Comparison of ENCODE assay signal across 14 cellular contexts in the genomic region with DNA sequence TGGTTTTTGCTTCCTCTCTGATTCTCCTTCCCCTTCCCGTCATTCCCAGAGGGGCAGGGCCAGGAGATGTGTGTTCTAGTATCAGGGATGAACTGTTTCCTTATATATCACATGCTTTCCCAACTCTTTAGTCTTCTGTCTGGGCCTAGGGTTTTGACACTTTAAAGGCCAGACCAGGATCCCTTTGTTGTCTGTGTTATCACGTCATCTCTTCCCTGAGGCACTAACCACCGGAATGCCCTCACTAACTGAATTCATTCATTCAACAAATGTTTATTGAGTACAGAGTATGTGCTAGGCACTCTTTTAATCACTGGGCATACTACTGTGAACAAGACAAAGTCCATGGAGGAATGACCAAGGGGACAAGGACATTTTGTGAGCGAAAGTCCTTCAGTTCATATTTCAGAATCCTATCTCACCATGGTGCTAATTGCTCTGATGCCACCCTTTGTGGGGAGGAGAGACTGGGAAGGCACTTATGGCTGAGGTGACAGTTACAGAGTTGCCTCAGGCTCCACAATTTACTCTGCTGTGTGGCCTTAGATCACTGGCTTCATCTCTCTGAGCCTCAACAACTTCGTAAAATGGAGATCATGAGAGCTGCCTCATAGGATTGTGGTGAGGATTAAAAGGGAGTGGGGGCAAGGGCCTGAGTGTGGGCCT. TPM values are rescaled to one million over a fixed set of nuclear protein-coding genes. Genes with fewer than 3 reads are reported as not detected.
DNase-seq lines count a peak whose midpoint lies in the region; ATAC-seq and TF ChIP-seq lines count a peak whose summit lies in the region.
"Had no signal": no experiment of that assay in that cellular context is flagged by ENCODE, and none has a peak within 500 bp of the region (broad histone marks: within the 10 kb centered on the region; RNA-seq: fewer than 3 reads in every experiment).

No MANE protein-coding gene starts in this region.

- intact Hi-C loops in transverse colon (cut with DNase I; ENCODE audit: low total_unique reads) = no loop called here

- DNase-seq in AG10803 (ENCODE audit: low read depth) (peak; percentile 35), HPDE6-E6E7 (ENCODE audit: extremely low spot score) (peak; percentile 46), T1000 (lab: John Stamatoyannopoulos, UW) (peak; percentile 34), islet precursor cell (peak; percentile 94), T-helper 9 cell (no peak), transverse colon (no peak), brain microvascular endothelial cell (no peak)
- DNase-seq: activated CD8-positive, alpha-beta memory T cell treated with anti-CD3 and anti-CD28 coated beads for 24 hours; AML-193; DND-41; MM.1S; NCI-H2227 treated with DMSO at 0.1 percent for 48 hours; stimulated activated naive CD4-positive, alpha-beta T cell treated with Interleukin-2 at 50 U/mL for 16 hours had no signal

- TF ChIP-seq CTCF in AG10803 (conservative IDR thresholded peaks at IDR 0.05; ENCODE audit: low read length) (no peak), transverse colon (IDR thresholded peaks at IDR 0.05) (no peak), brain microvascular endothelial cell (IDR thresholded peaks at IDR 0.05; ENCODE audit: low read depth, low read length, missing control alignments) (no peak)

- H3K27me3 ChIP-seq in transverse colon (no peaks in the 10 kb centered on the region), brain microvascular endothelial cell (replicated peaks) (no peaks in the 10 kb centered on the region)

- H3K4me1 ChIP-seq in transverse colon = no peaks in the 10 kb centered on the region

- H3K9me3 ChIP-seq in transverse colon = no peaks in the 10 kb centered on the region

- no peak for TF ChIP-seq EP300 in transverse colon (IDR thresholded peaks at IDR 0.05; ENCODE audit: low read depth)

- no peak overlapping the region for H3K27ac ChIP-seq in transverse colon
- no peak overlapping the region for H3K27ac ChIP-seq in brain microvascular endothelial cell

- H3K36me3 ChIP-seq in transverse colon (no peaks in the 10 kb centered on the region), brain microvascular endothelial cell (replicated peaks) (no peaks in the 10 kb centered on the region)

- 78 to 90% methylated on average over 4 to 5 of the region's 5 CpGs for WGBS in transverse colon (ENCODE audit: low coverage in 1 of 2), 2 donors

- no peak for ATAC-seq in activated CD4-positive, CD25-positive, alpha-beta regulatory T cell treated with anti-CD3 and anti-CD28 coated beads, Interleukin-2, amount 50 U/mL, for 24 hours

- TF ChIP-seq POLR2A in transverse colon (IDR thresholded peaks at IDR 0.05) = no peak

- H3K4me3 ChIP-seq in AG10803 (ENCODE audit: low read length) (no peak overlapping the region), transverse colon (no peak overlapping the region), brain microvascular endothelial cell (ENCODE audit: low read depth, low read length) (no peak overlapping the region)

- in situ Hi-C loops in transverse colon (cut with MboI; ENCODE audit: low pct_ligation_motif_present in 1 of 4, low pct_unique_long_range_greater_than_20kb in 1 of 4, low sequenced_read_pairs in 3 of 4) = no loop called here
- in situ Hi-C loops in brain microvascular endothelial cell (cut with HindIII; ENCODE audit: low pct_ligation_motif_present, low sequenced_read_pairs) = no loop called here

RNA-seq across cellular contexts. Expression of gene ZNF362, which starts 12.0 kb away (rescaled TPM):
- 100 to 1,000 TPM in 1 of 4 donors, 10 to 100 TPM in 1, 1 to 10 TPM in 2; 7.9 to 121 (median 12.1) TPM for total RNA-seq in transverse colon

Comparison
In these comparisons a context has a peak if more than half of its experiments do, and no peak if none do; other contexts are left out.
1. DNase-seq: peak in AG10803 (single experiment), HPDE6-E6E7 (single experiment), T1000 (single experiment) and islet precursor cell (single experiment); none in T-helper 9 cell (single experiment), transverse colon (single experiment) and brain microvascular endothelial cell (single experiment).